In genomic region chr16:87160752-87161337, GRCh38 we compare ENCODE assay signal across 1 cellular context.
TF ChIP-seq lines count a peak whose summit lies in the region.

No MANE protein-coding gene starts in this region.

TF ChIP-seq in K562, 482 proteins besides CTCF, POLR2A, EP300 and RAD21:
- TF ChIP-seq PRDM10 (IDR thresholded peaks at IDR 0.05; ENCODE audit: partially characterized antibody) = no peak
TF ChIP-seq in K562: peak in this region for 0.
